ENCODE assay signal across 8 cellular contexts in genomic region chr5:141969783-141970741, GRCh38. TPM values are rescaled to one million over a fixed set of nuclear protein-coding genes. Genes with fewer than 3 reads are reported as not detected.
DNase-seq lines count a peak whose midpoint lies in the region; ATAC-seq and TF ChIP-seq lines count a peak whose summit lies in the region.

No MANE protein-coding gene starts in this region.

- peak; percentile 66 for ATAC-seq in GM18873 (IDR thresholded peaks at IDR 0.05; ENCODE audit: low FRiP score, unreplicated experiment)
- peak; percentile 53 for ATAC-seq in HG03064 (IDR thresholded peaks at IDR 0.05; ENCODE audit: low read depth, unreplicated experiment)
- no peak for ATAC-seq in natural killer cell

- H3K36me3 ChIP-seq in Peyer's patch = peaks cover 0 to 29% (median 0%) of the 10 kb centered on the region in 3 donors
- H3K36me3 ChIP-seq in effector memory CD4-positive, alpha-beta T cell (ENCODE audit: control insufficient read depth, insufficient read depth, low read length) = peaks cover 11% of the 10 kb centered on the region

- H3K9me3 ChIP-seq in Peyer's patch = no peaks in the 10 kb centered on the region
- H3K9me3 ChIP-seq in effector memory CD4-positive, alpha-beta T cell (ENCODE audit: control insufficient read depth, low read length) = no peaks in the 10 kb centered on the region

- intact Hi-C loops in natural killer cell (cut with micrococcal nuclease) = loop anchor here (2.0 to 10.0 kb wide), 4 partner anchors 45 to 277 kb away; partner anchors contain the start of genes DELE1, GNPDA1 and PCDH1

- DNase-seq in AG09309 (ENCODE audit: low read depth) (no peak), Peyer's patch (peak in 2 of 3 donors; percentile 42 to 69), natural killer cell (no peak), NCI-H345 (lab: John Stamatoyannopoulos, UW) (no peak), G401 (ENCODE audit: low spot score) (no peak)
- no peak for DNase-seq in effector memory CD4-positive, alpha-beta T cell

- peak overlapping the region; percentile 96 to 98 for H3K27ac Mint-ChIP-seq in natural killer cell

- peaks cover 0 to 33% (median 6%) of the 10 kb centered on the region in 4 donors for H3K4me1 ChIP-seq in Peyer's patch
- peaks cover 10% of the 10 kb centered on the region for H3K4me1 ChIP-seq in effector memory CD4-positive, alpha-beta T cell (ENCODE audit: control insufficient read depth, insufficient read depth, low read length, poor library complexity, severe bottlenecking)

- H3K4me3 ChIP-seq in AG09309 (ENCODE audit: control insufficient read depth, low read depth, low read length) (peak overlapping the region; percentile 57), Peyer's patch (peak overlapping the region; percentile 53 to 86 (median 69))
- H3K4me3 ChIP-seq in effector memory CD4-positive, alpha-beta T cell (ENCODE audit: insufficient read depth, low read depth, low read length, poor library complexity, severe bottlenecking) = peak overlapping the region; percentile 65

- H3K9me3 Mint-ChIP-seq in natural killer cell = no peaks in the 10 kb centered on the region

- no peaks in the 10 kb centered on the region for H3K36me3 Mint-ChIP-seq in natural killer cell

- H3K27me3 Mint-ChIP-seq in natural killer cell (ENCODE audit: low read depth in 2 of 2) = no peaks in the 10 kb centered on the region

- H3K4me3 Mint-ChIP-seq in natural killer cell = peak overlapping the region; percentile 99

- peak overlapping the region; percentile 89 to 99 (median 98) for H3K27ac ChIP-seq in Peyer's patch
- H3K27ac ChIP-seq in effector memory CD4-positive, alpha-beta T cell (ENCODE audit: insufficient read depth, low read length, poor library complexity, severe bottlenecking) = peak overlapping the region; percentile 83

- H3K4me1 Mint-ChIP-seq in natural killer cell = peaks cover 32 to 37% of the 10 kb centered on the region in 2 donors

- H3K27me3 ChIP-seq in Peyer's patch = no peaks in the 10 kb centered on the region
- H3K27me3 ChIP-seq in effector memory CD4-positive, alpha-beta T cell (replicated peaks; ENCODE audit: control insufficient read depth, insufficient read depth, low read length, poor library complexity, severe bottlenecking) = no peaks in the 10 kb centered on the region

- TF ChIP-seq CTCF in AG09309 (IDR thresholded peaks at IDR 0.05; ENCODE audit: control insufficient read depth, insufficient read depth, low read depth, low read length, missing control alignments) = no peak
- TF ChIP-seq CTCF in Peyer's patch (IDR thresholded peaks at IDR 0.05) = no peak
- no peak for TF ChIP-seq CTCF in natural killer cell (IDR thresholded peaks at IDR 0.05)

- in situ Hi-C loops in G401 (cut with HindIII; ENCODE audit: low sequenced_read_pairs) = no loop called here

- peak in 1 of 2 donors; percentile 11 for TF ChIP-seq POLR2A in Peyer's patch (IDR thresholded peaks at IDR 0.05)

RNA-seq across cellular contexts. Expression of gene RNF14, which starts 1.2 kb away (rescaled TPM):
- total RNA-seq in Peyer's patch (10 to 100 TPM; 20.6 to 37.8 (median 34.6) TPM), natural killer cell (10 to 100 TPM; 20.6 to 29.2 (median 21.3) TPM)
- total RNA-seq in G401 (2014; rRNA removed; shearing (Covaris generic)) = 61.5 and 65.6 TPM in 2 replicates

RNA-seq across cellular contexts. Expression of gene PCDH12, which starts 12.1 kb away (rescaled TPM):
- total RNA-seq in Peyer's patch (1 to 10 TPM in 2 of 4 donors, under 1 TPM in 2; 0.53 to 1.7 (median 1.1) TPM), natural killer cell (under 1 TPM in 1 of 3 donors, not detected in 2; 0.05 TPM)
- total RNA-seq in G401 (2014; rRNA removed; shearing (Covaris generic)) = not detected in 2 replicates

RNA-seq across cellular contexts. Expression of gene GNPDA1, which starts 42.8 kb away (rescaled TPM):
- 10 to 100 TPM; 14.9 to 31.9 (median 23.5) TPM for total RNA-seq in Peyer's patch
- total RNA-seq in natural killer cell = 10 to 100 TPM; 10.7 to 12.0 (median 11.2) TPM
- total RNA-seq in G401 (2014; rRNA removed; shearing (Covaris generic)) = 196 and 216 TPM in 2 replicates

RNA-seq across cellular contexts. Expression of gene DELE1, which starts 46.4 kb away (rescaled TPM):
- total RNA-seq in Peyer's patch (100 to 1,000 TPM in 2 of 4 donors, 10 to 100 TPM in 2; 76.0 to 144 (median 96.0) TPM), natural killer cell (100 to 1,000 TPM; 106 to 125 (median 115) TPM)
- 87.4 and 96.0 TPM in 2 replicates for total RNA-seq in G401 (2014; rRNA removed; shearing (Covaris generic))

Comparison
In these comparisons a context has a peak if more than half of its experiments do, and no peak if none do; other contexts are left out.
1. DNase-seq: peak in Peyer's patch (2 of 3); none in AG09309 (single experiment), effector memory CD4-positive, alpha-beta T cell (0 of 3), natural killer cell (single experiment), NCI-H345 (single experiment) and G401 (single experiment).
2. ATAC-seq: peak in GM18873 (single experiment) and HG03064 (single experiment); none in natural killer cell (0 of 3).
3. Peak in every context shown above with its lines, with median percentiles within 50 percentile points of each other: H3K4me3 ChIP-seq.